In genomic region chr6:123007885-123008284, GRCh38 we compare ENCODE assay signal across 17 cellular contexts.
"Had no signal": no experiment of that assay in that cellular context is flagged by ENCODE, and none has a peak within 500 bp of the region (broad histone marks: within the 10 kb centered on the region; RNA-seq: fewer than 3 reads in every experiment).

No MANE protein-coding gene starts in this region.

- DNase-seq: esophagus squamous epithelium; foreskin fibroblast; glutamatergic neuron; islet precursor cell; mammary epithelial cell; mucosa of descending colon; naive thymus-derived CD8-positive, alpha-beta T cell; posterior cingulate gyrus; spleen; stimulated activated CD4-positive, alpha-beta T cell treated with anti-CD3 and anti-CD28 coated beads, Interleukin-15, amount 100 ng/mL, for 24 hours; stimulated activated CD4-positive, alpha-beta T cell treated with anti-CD3 and anti-CD28 coated beads, Interleukin-1b, Interleukin-23, amount 100 ng/mL, for 48 hours; stimulated activated CD4-positive, alpha-beta T cell treated with anti-CD3 and anti-CD28 coated beads, Interleukin-4, amount 100 ng/mL, for 24 hours; upper lobe of right lung had no signal

- ATAC-seq: gastroesophageal sphincter; left lobe of liver; mucosa of descending colon; naive thymus-derived CD8-positive, alpha-beta T cell; sciatic nerve; stimulated activated memory B cell treated with anti-CD40 and anti-IgM and Interleukin-4, amounts not matched to agents 10 μg/mL and 1 μg/mL and 100 μg/mL, for 72 hours; upper lobe of right lung had no signal
